In the genomic region with DNA sequence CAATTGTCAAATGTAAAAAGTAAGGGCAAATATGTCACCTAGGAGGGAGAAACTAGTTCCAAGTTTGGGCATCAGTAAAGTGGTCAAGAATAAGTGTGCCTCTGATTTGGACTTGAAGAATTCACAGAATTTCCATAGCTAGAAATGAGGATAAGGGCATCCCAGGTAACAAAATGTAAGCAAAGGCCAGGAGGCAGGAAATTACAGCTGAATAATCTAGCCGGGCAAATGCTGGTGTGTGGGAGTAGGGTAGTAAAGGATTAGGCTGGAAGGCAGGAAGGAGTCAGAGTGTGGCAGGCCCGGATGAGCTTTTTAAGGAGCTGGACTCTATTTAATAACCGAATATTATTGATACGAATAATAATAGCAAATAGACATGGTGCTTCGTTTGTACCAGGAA, we compare ENCODE assay signal across 29 cellular contexts.
"Had no signal": no experiment of that assay in that cellular context is flagged by ENCODE, and none has a peak within 500 bp of the region (broad histone marks: within the 10 kb centered on the region; RNA-seq: fewer than 3 reads in every experiment).

No MANE protein-coding gene starts in this region.

- H3K9me3 Mint-ChIP-seq: activated CD4-positive, alpha-beta memory T cell treated with anti-CD3 and anti-CD28 coated beads for 36 hours; activated CD4-positive, alpha-beta T cell treated with anti-CD3 and anti-CD28 coated beads, Interleukin-2, amount 10 ng/mL, durations not matched to agents 24 days and 14 days; activated naive CD4-positive, alpha-beta T cell treated with anti-CD3 and anti-CD28 coated beads, Interleukin-2, amount 10 ng/mL, durations not matched to agents 7 days and 5 days; central memory CD8-positive, alpha-beta T cell; dendritic cell treated with granulocyte-macrophage colony-stimulating factor and Interleukin-4, amounts not matched to agents 40 ng/mL and 50 ng/mL, for 4 days; endodermal cell had no signal

- H3K4me3 ChIP-seq: ascending aorta, breast epithelium, cardiac muscle cell, coronary artery, dorsolateral prefrontal cortex, gastroesophageal sphincter had no signal

- H3K27ac ChIP-seq: ascending aorta, breast epithelium, cardiac muscle cell, coronary artery, dorsolateral prefrontal cortex, foreskin keratinocyte, gastroesophageal sphincter had no signal

- H3K27ac Mint-ChIP-seq: activated CD4-positive, alpha-beta memory T cell treated with anti-CD3 and anti-CD28 coated beads for 36 hours; activated CD4-positive, alpha-beta T cell treated with anti-CD3 and anti-CD28 coated beads for 36 hours; activated CD4-positive, alpha-beta T cell treated with anti-CD3 and anti-CD28 coated beads, Interleukin-2, amount 10 ng/mL, durations not matched to agents 24 days and 14 days; activated CD8-positive, alpha-beta memory T cell treated with anti-CD3 and anti-CD28 coated beads, Interleukin-2, amount 10 ng/mL, durations not matched to agents 7 days and 5 days; activated CD8-positive, alpha-beta T cell treated with anti-CD3 and anti-CD28 coated beads, Interleukin-2, amount 10 ng/mL, durations not matched to agents 7 days and 5 days; activated naive CD4-positive, alpha-beta T cell treated with anti-CD3 and anti-CD28 coated beads, Interleukin-2, amount 10 ng/mL, durations not matched to agents 7 days and 5 days; activated naive CD4-positive, alpha-beta T cell treated with anti-CD3 and anti-CD28 coated beads, Interleukin-2, amount 50 U/mL, for 72 hours; activated naive CD8-positive, alpha-beta T cell treated with anti-CD3 and anti-CD28 coated beads, Interleukin-2, amount 10 ng/mL, durations not matched to agents 7 days and 5 days; brain; dendritic cell treated with granulocyte-macrophage colony-stimulating factor and Interleukin-4, amounts not matched to agents 40 ng/mL and 50 ng/mL, for 4 days; endodermal cell had no signal

- DNase-seq: activated CD4-positive, alpha-beta memory T cell treated with anti-CD3 and anti-CD28 coated beads for 36 hours; activated CD4-positive, alpha-beta T cell treated with anti-CD3 and anti-CD28 coated beads for 36 hours; activated CD4-positive, alpha-beta T cell treated with anti-CD3 and anti-CD28 coated beads, Interleukin-2, amount 10 ng/mL, durations not matched to agents 24 days and 14 days; activated CD4-positive, CD25-positive, alpha-beta regulatory T cell; activated CD4-positive, CD25-positive, alpha-beta regulatory T cell treated with anti-CD3 and anti-CD28 coated beads, Interleukin-2, amount 50 U/mL, for 72 hours; activated CD8-positive, alpha-beta memory T cell treated with anti-CD3 and anti-CD28 coated beads, Interleukin-2, amount 10 ng/mL, durations not matched to agents 7 days and 5 days; activated CD8-positive, alpha-beta memory T cell treated with anti-CD3 and anti-CD28 coated beads, Interleukin-2, amount 50 U/mL, for 4 hours; activated CD8-positive, alpha-beta T cell treated with anti-CD3 and anti-CD28 coated beads, Interleukin-2, amount 10 ng/mL, durations not matched to agents 7 days and 5 days; activated gamma-delta T cell; activated naive CD4-positive, alpha-beta T cell; activated naive CD4-positive, alpha-beta T cell treated with anti-CD3 and anti-CD28 coated beads, Interleukin-2, amount 10 ng/mL, durations not matched to agents 7 days and 5 days; activated naive CD8-positive, alpha-beta T cell treated with anti-CD3 and anti-CD28 coated beads, Interleukin-2, amount 10 ng/mL, durations not matched to agents 7 days and 5 days; activated T-cell treated with anti-CD3 and anti-CD28 coated beads, Interleukin-2, amount 50 U/mL, for 1 hour; activated T-cell treated with anti-CD3 and anti-CD28 coated beads, Interleukin-2, amount 50 U/mL, for 48 hours; dorsolateral prefrontal cortex; effector memory CD4-positive, alpha-beta T cell; endodermal cell; foreskin keratinocyte; T-helper 2 cell had no signal

- ATAC-seq: activated CD4-positive, alpha-beta T cell treated with anti-CD3 and anti-CD28 coated beads for 36 hours; activated CD8-positive, alpha-beta memory T cell treated with anti-CD3 and anti-CD28 coated beads, Interleukin-2, amount 10 ng/mL, durations not matched to agents 7 days and 5 days; activated CD8-positive, alpha-beta T cell treated with anti-CD3 and anti-CD28 coated beads, Interleukin-2, amount 10 ng/mL, durations not matched to agents 7 days and 5 days; activated naive CD4-positive, alpha-beta T cell treated with anti-CD3 and anti-CD28 coated beads, Interleukin-2, amount 50 U/mL, for 72 hours; esophagus mucosa; foreskin keratinocyte; gastroesophageal sphincter had no signal

- H3K27me3 Mint-ChIP-seq: activated CD4-positive, alpha-beta T cell treated with anti-CD3 and anti-CD28 coated beads, Interleukin-2, amount 10 ng/mL, durations not matched to agents 24 days and 14 days; activated naive CD4-positive, alpha-beta T cell treated with anti-CD3 and anti-CD28 coated beads, Interleukin-2, amount 10 ng/mL, durations not matched to agents 7 days and 5 days; brain; central memory CD8-positive, alpha-beta T cell; dendritic cell treated with granulocyte-macrophage colony-stimulating factor and Interleukin-4, amounts not matched to agents 40 ng/mL and 50 ng/mL, for 4 days had no signal

- H3K27me3 ChIP-seq: ascending aorta, breast epithelium, cardiac muscle cell, foreskin keratinocyte, gastroesophageal sphincter had no signal

- H3K9me3 ChIP-seq: ascending aorta, breast epithelium, gastroesophageal sphincter had no signal

- H3K4me3 Mint-ChIP-seq: activated CD4-positive, alpha-beta memory T cell treated with anti-CD3 and anti-CD28 coated beads for 36 hours; activated CD4-positive, alpha-beta T cell treated with anti-CD3 and anti-CD28 coated beads for 36 hours; activated CD4-positive, alpha-beta T cell treated with anti-CD3 and anti-CD28 coated beads, Interleukin-2, amount 10 ng/mL, durations not matched to agents 24 days and 14 days; activated CD8-positive, alpha-beta memory T cell treated with anti-CD3 and anti-CD28 coated beads, Interleukin-2, amount 10 ng/mL, durations not matched to agents 7 days and 5 days; activated CD8-positive, alpha-beta T cell treated with anti-CD3 and anti-CD28 coated beads, Interleukin-2, amount 10 ng/mL, durations not matched to agents 7 days and 5 days; activated naive CD4-positive, alpha-beta T cell treated with anti-CD3 and anti-CD28 coated beads, Interleukin-2, amount 10 ng/mL, durations not matched to agents 7 days and 5 days; activated naive CD8-positive, alpha-beta T cell treated with anti-CD3 and anti-CD28 coated beads, Interleukin-2, amount 10 ng/mL, durations not matched to agents 7 days and 5 days; brain; central memory CD8-positive, alpha-beta T cell; dendritic cell treated with granulocyte-macrophage colony-stimulating factor and Interleukin-4, amounts not matched to agents 40 ng/mL and 50 ng/mL, for 4 days; endodermal cell had no signal

- H3K36me3 Mint-ChIP-seq: activated CD4-positive, alpha-beta memory T cell treated with anti-CD3 and anti-CD28 coated beads for 36 hours; activated CD8-positive, alpha-beta memory T cell treated with anti-CD3 and anti-CD28 coated beads, Interleukin-2, amount 10 ng/mL, durations not matched to agents 7 days and 5 days; activated naive CD4-positive, alpha-beta T cell treated with anti-CD3 and anti-CD28 coated beads, Interleukin-2, amount 10 ng/mL, durations not matched to agents 7 days and 5 days; activated naive CD4-positive, alpha-beta T cell treated with anti-CD3 and anti-CD28 coated beads, Interleukin-2, amount 50 U/mL, for 72 hours; activated naive CD8-positive, alpha-beta T cell treated with anti-CD3 and anti-CD28 coated beads, Interleukin-2, amount 10 ng/mL, durations not matched to agents 7 days and 5 days; brain had no signal

- H3K4me1 Mint-ChIP-seq: activated CD4-positive, alpha-beta T cell treated with anti-CD3 and anti-CD28 coated beads for 36 hours; activated CD4-positive, alpha-beta T cell treated with anti-CD3 and anti-CD28 coated beads, Interleukin-2, amount 10 ng/mL, durations not matched to agents 24 days and 14 days; activated CD8-positive, alpha-beta memory T cell treated with anti-CD3 and anti-CD28 coated beads, Interleukin-2, amount 10 ng/mL, durations not matched to agents 7 days and 5 days; activated naive CD4-positive, alpha-beta T cell treated with anti-CD3 and anti-CD28 coated beads, Interleukin-2, amount 10 ng/mL, durations not matched to agents 7 days and 5 days; activated naive CD8-positive, alpha-beta T cell treated with anti-CD3 and anti-CD28 coated beads, Interleukin-2, amount 10 ng/mL, durations not matched to agents 7 days and 5 days; brain; central memory CD8-positive, alpha-beta T cell had no signal

- H3K4me1 ChIP-seq: ascending aorta, breast epithelium, foreskin keratinocyte had no signal

- H3K36me3 ChIP-seq: ascending aorta, breast epithelium, cardiac muscle cell, gastroesophageal sphincter had no signal
